In genomic region chr6:38058022-38058421, GRCh38 we compare ENCODE assay signal across 8 cellular contexts.
DNase-seq lines count a peak whose midpoint lies in the region; ATAC-seq lines count a peak whose summit lies in the region.

No MANE protein-coding gene starts in this region.

- no peaks in the 10 kb centered on the region for H3K4me1 ChIP-seq in right cardiac atrium (ENCODE audit: control insufficient read depth, insufficient read depth, low read length)

- intact Hi-C loops in right cardiac atrium (cut with DNase I) = no loop called here

- H3K9me3 ChIP-seq in right cardiac atrium (ENCODE audit: control insufficient read depth, low read length) = no peaks in the 10 kb centered on the region

- H3K27ac ChIP-seq in right cardiac atrium (ENCODE audit: low read length) = no peak overlapping the region

- peak; percentile 50 for DNase-seq in AG08395 (ENCODE audit: low spot score)
- peak; percentile 30 for DNase-seq in activated CD4-positive, CD25-positive, alpha-beta regulatory T cell treated with anti-CD3 and anti-CD28 coated beads, Interleukin-2, amount 50 U/mL, for 72 hours
- DNase-seq in kidney glomerular epithelial cell (lab: John Stamatoyannopoulos, UW) = peak; percentile 62
- DNase-seq in NOMO-1 (lab: John Stamatoyannopoulos, UW; ENCODE audit: unreplicated experiment in 2 of 2) = no peak
- no peak for DNase-seq in right cardiac atrium

- ATAC-seq in HG02610 (IDR thresholded peaks at IDR 0.05; ENCODE audit: unreplicated experiment) = peak; percentile 94
- ATAC-seq in right cardiac atrium = no peak
- ATAC-seq in HG03159 (IDR thresholded peaks at IDR 0.05; ENCODE audit: unreplicated experiment) = no peak
- no peak for ATAC-seq in GM19328 (IDR thresholded peaks at IDR 0.05; ENCODE audit: unreplicated experiment)

- no peaks in the 10 kb centered on the region for H3K27me3 ChIP-seq in right cardiac atrium (ENCODE audit: control insufficient read depth, insufficient read depth)

- no peak overlapping the region for H3K4me3 ChIP-seq in right cardiac atrium (ENCODE audit: low read length)

Comparison
In these comparisons a context has a peak if more than half of its experiments do, and no peak if none do; other contexts are left out.
1. DNase-seq: peak in AG08395 (single experiment), activated CD4-positive, CD25-positive, alpha-beta regulatory T cell treated with anti-CD3 and anti-CD28 coated beads, Interleukin-2, amount 50 U/mL, for 72 hours (single experiment) and kidney glomerular epithelial cell (single experiment); none in NOMO-1 (0 of 2) and right cardiac atrium (0 of 3).